ENCODE assay signal across 28 cellular contexts in the genomic region with DNA sequence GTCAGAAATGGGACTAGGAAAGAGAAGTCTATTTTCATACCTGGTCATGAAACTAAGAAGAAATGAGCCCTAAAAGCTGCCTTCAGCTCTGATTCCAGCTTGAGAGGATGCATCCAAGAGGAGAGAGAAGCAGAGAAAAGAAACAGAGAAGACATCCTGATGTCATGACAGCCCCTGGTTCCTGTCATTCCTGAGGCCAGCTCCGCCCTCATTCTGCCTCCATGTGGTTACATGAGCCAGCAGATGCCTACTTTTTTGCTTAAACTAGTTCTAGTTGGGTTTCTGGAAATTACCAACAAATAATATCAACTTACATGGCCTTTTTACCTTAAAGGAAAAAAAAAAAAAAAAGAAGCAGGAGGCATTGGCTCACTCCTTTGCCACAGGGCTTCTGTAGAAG. TPM values are rescaled to one million over a fixed set of nuclear protein-coding genes. Genes with fewer than 3 reads are reported as not detected.
A peak's percentile ranks its signal among the peaks of the same experiment; 100 is the strongest.
DNase-seq lines count a peak whose midpoint lies in the region; ATAC-seq, FAIRE-seq and TF ChIP-seq lines count a peak whose summit lies in the region.
"Had no signal": no experiment of that assay in that cellular context is flagged by ENCODE, and none has a peak within 500 bp of the region (broad histone marks: within the 10 kb centered on the region; RNA-seq: fewer than 3 reads in every experiment).

No MANE protein-coding gene starts in this region.

- no peak overlapping the region for H3K9ac ChIP-seq in GM12878 (ENCODE audit: control insufficient read depth, insufficient read depth, low read length)

- H3K4me3 ChIP-seq in DOHH2 (ENCODE audit: low read length) (peak overlapping the region; percentile 50), GM12878 (no peak overlapping the region), GM23338 (no peak overlapping the region)
- H3K4me3 ChIP-seq: ascending aorta, skin epidermis, suprapubic skin had no signal

- peaks cover 33% of the 10 kb centered on the region for H3K9me3 Mint-ChIP-seq in activated naive CD4-positive, alpha-beta T cell treated with anti-CD3 and anti-CD28 coated beads, Interleukin-2, amount 10 ng/mL, durations not matched to agents 7 days and 5 days
- H3K9me3 Mint-ChIP-seq in stimulated activated memory B cell treated with anti-CD40 and anti-IgM and Interleukin-4, amounts not matched to agents 10 μg/mL and 1 μg/mL and 100 μg/mL, for 72 hours: peaks cover 7% of the 10 kb centered on the region
- peaks cover 6% of the 10 kb centered on the region; the same call in 1 of the 3 replicates for H3K9me3 Mint-ChIP-seq in GM23338
- no peaks in the 10 kb centered on the region for H3K9me3 Mint-ChIP-seq in progenitor cell of endocrine pancreas (ENCODE audit: low read depth)

- H3K4me3 Mint-ChIP-seq in activated naive CD4-positive, alpha-beta T cell treated with anti-CD3 and anti-CD28 coated beads, Interleukin-2, amount 10 ng/mL, durations not matched to agents 7 days and 5 days: no peak overlapping the region
- H3K4me3 Mint-ChIP-seq in stimulated activated memory B cell treated with anti-CD40 and anti-IgM and Interleukin-4, amounts not matched to agents 10 μg/mL and 1 μg/mL and 100 μg/mL, for 72 hours: no peak overlapping the region
- no peak overlapping the region for H3K4me3 Mint-ChIP-seq in GM23338
- H3K4me3 Mint-ChIP-seq in progenitor cell of endocrine pancreas (ENCODE audit: low read depth): no peak overlapping the region
- H3K4me3 Mint-ChIP-seq: HFFc6, memory B cell had no signal

- no peak for TF ChIP-seq EP300 in GM12878 (IDR thresholded peaks at IDR 0.05; ENCODE audit: borderline replicate concordance in 1 of 2, control insufficient read depth in 1 of 2, low read depth in 2 of 2, low read length in 2 of 2)

- H3K4me2 ChIP-seq in DOHH2 (ENCODE audit: low read length): peak overlapping the region; percentile 73
- H3K4me2 ChIP-seq in GM12878 (ENCODE audit: control insufficient read depth, insufficient read depth): no peak overlapping the region
- no peak overlapping the region for H3K4me2 ChIP-seq in GM23338

- no peak for FAIRE-seq in GM12878 (lab: Jason Lieb, UNC)

- H3K9me3 ChIP-seq in DOHH2 (ENCODE audit: control insufficient read depth, insufficient read depth, low read length) (0 out of 2 replicates have a peak, but pooled peaks cover 5% of the 10 kb centered on the region), GM12878 (replicated peaks; ENCODE audit: control insufficient read depth, insufficient read depth, low read length) (peaks cover 8% of the 10 kb centered on the region; the same call in 2 of the 3 replicates)
- H3K9me3 ChIP-seq: ascending aorta, suprapubic skin had no signal

- TF ChIP-seq POLR2A in GM12878 (IDR thresholded peaks at IDR 0.05; ENCODE audit: low read depth, low read length): no peak

- SMC1A ChIA-PET in GM12878 (lab: Charles Lee; ENCODE audit: uncharacterized antibody, unreplicated experiment): interaction anchor here (0.7 to 9.1 kb wide), 5 partner anchors 8 to 26 kb away, joined by 3 to 106 read pairs (median 4); a partner anchor contains a TSS

- H3K27ac ChIP-seq in DOHH2 (ENCODE audit: low read depth, low read length) (peak overlapping the region; percentile 70), GM12878 (ENCODE audit: control insufficient read depth, insufficient read depth) (no peak overlapping the region), GM23338 (ENCODE audit: low read depth) (no peak overlapping the region), substantia nigra (ENCODE audit: low read depth, low read length, poor library complexity, severe bottlenecking) (no peak overlapping the region)
- H3K27ac ChIP-seq: ascending aorta, C4-2B, epithelial cell of prostate, skin epidermis, suprapubic skin had no signal

- H3K27ac Mint-ChIP-seq in activated naive CD4-positive, alpha-beta T cell treated with anti-CD3 and anti-CD28 coated beads, Interleukin-2, amount 10 ng/mL, durations not matched to agents 7 days and 5 days: peak overlapping the region; percentile 79
- H3K27ac Mint-ChIP-seq in stimulated activated memory B cell treated with anti-CD40 and anti-IgM and Interleukin-4, amounts not matched to agents 10 μg/mL and 1 μg/mL and 100 μg/mL, for 72 hours: peak overlapping the region; percentile 60
- H3K27ac Mint-ChIP-seq in GM23338: no peak overlapping the region
- no peak overlapping the region for H3K27ac Mint-ChIP-seq in progenitor cell of endocrine pancreas
- H3K27ac Mint-ChIP-seq: HFFc6, memory B cell had no signal

- no peaks in the 10 kb centered on the region for H3K27me3 Mint-ChIP-seq in activated naive CD4-positive, alpha-beta T cell treated with anti-CD3 and anti-CD28 coated beads, Interleukin-2, amount 10 ng/mL, durations not matched to agents 7 days and 5 days
- H3K27me3 Mint-ChIP-seq in stimulated activated memory B cell treated with anti-CD40 and anti-IgM and Interleukin-4, amounts not matched to agents 10 μg/mL and 1 μg/mL and 100 μg/mL, for 72 hours: no peaks in the 10 kb centered on the region
- peaks cover 11% of the 10 kb centered on the region for H3K27me3 Mint-ChIP-seq in GM23338 (ENCODE audit: insufficient read depth, low read depth, poor library complexity)
- H3K27me3 Mint-ChIP-seq in progenitor cell of endocrine pancreas: peaks cover 33% of the 10 kb centered on the region
- H3K27me3 Mint-ChIP-seq: memory B cell had no signal

- ATAC-seq in GM12878: no peak
- no peak for ATAC-seq in stimulated activated memory B cell treated with anti-CD40 and anti-IgM and Interleukin-4, amounts not matched to agents 10 μg/mL and 1 μg/mL and 100 μg/mL, for 72 hours
- ATAC-seq in GM23338: no peak

- H3K27me3 ChIP-seq in DOHH2 (ENCODE audit: control insufficient read depth, low read length) (no peaks in the 10 kb centered on the region), GM12878 (replicated peaks in 1 of 2; ENCODE audit: control insufficient read depth in 2 of 2, insufficient read depth in 2 of 2, low read length in 1 of 2) (no peaks in the 10 kb centered on the region), GM23338 (ENCODE audit: insufficient read depth) (no peaks in the 10 kb centered on the region)
- H3K27me3 ChIP-seq: ascending aorta, suprapubic skin had no signal

- peaks cover 88% of the 10 kb centered on the region for H3K4me1 ChIP-seq in DOHH2 (ENCODE audit: control insufficient read depth, low read length)
- peaks cover 67% of the 10 kb centered on the region for H3K4me1 ChIP-seq in GM12878 (ENCODE audit: control insufficient read depth, insufficient read depth, low read length)
- H3K4me1 ChIP-seq in GM23338 (ENCODE audit: insufficient read depth): peaks cover 8% of the 10 kb centered on the region
- H3K4me1 ChIP-seq: ascending aorta, suprapubic skin had no signal

- no peak for TF ChIP-seq RAD21 in GM12878 (IDR thresholded peaks at IDR 0.05; ENCODE audit: insufficient read depth, low read depth, low read length)

- no peak overlapping the region for H2AFZ ChIP-seq in GM12878 (ENCODE audit: control insufficient read depth, low read depth, low read length)
- no peak overlapping the region for H2AFZ ChIP-seq in GM23338

- in situ Hi-C loops in GM12878 (cut with MboI): no loop called here

- H3K36me3 Mint-ChIP-seq in activated naive CD4-positive, alpha-beta T cell treated with anti-CD3 and anti-CD28 coated beads, Interleukin-2, amount 10 ng/mL, durations not matched to agents 7 days and 5 days: peaks cover 64% of the 10 kb centered on the region
- H3K36me3 Mint-ChIP-seq in stimulated activated memory B cell treated with anti-CD40 and anti-IgM and Interleukin-4, amounts not matched to agents 10 μg/mL and 1 μg/mL and 100 μg/mL, for 72 hours: peaks cover 7% of the 10 kb centered on the region
- no peaks in the 10 kb centered on the region; the same call in 2 of the 3 replicates for H3K36me3 Mint-ChIP-seq in GM23338 (ENCODE audit: low read depth)
- no peaks in the 10 kb centered on the region for H3K36me3 Mint-ChIP-seq in progenitor cell of endocrine pancreas (ENCODE audit: insufficient read depth)

- 50% methylated on average over 1 of the region's 1 CpG for WGBS in GM12878 (ENCODE audit: insufficient coverage, insufficient replicate concordance, low lambda C conversion rate, missing lambda C conversion rate)

- H3K9me2 ChIP-seq in DOHH2 (replicated peaks; ENCODE audit: control insufficient read depth, low read length) (no peaks in the 10 kb centered on the region), GM23338 (ENCODE audit: insufficient read depth) (peaks cover 9% of the 10 kb centered on the region; the same call in 1 of the 2 replicates)

- RAD21 ChIA-PET in GM12878 (lab: Charles Lee; ENCODE audit: unreplicated experiment): interaction anchor here (1.3 to 8.4 kb wide), 5 partner anchors 9 to 43 kb away, joined by 4 to 85 read pairs (median 5); a partner anchor contains a TSS

- no peak for DNase-seq in activated naive CD4-positive, alpha-beta T cell treated with anti-CD3 and anti-CD28 coated beads, Interleukin-2, amount 10 ng/mL, durations not matched to agents 7 days and 5 days
- no peak for DNase-seq in activated naive CD4-positive, alpha-beta T cell treated with Interleukin-2 at 50 U/mL for 16 hours
- DNase-seq in GM12878 (ENCODE audit: low read depth, low spot score) (no peak), GM23338 (ENCODE audit: low spot score) (no peak), progenitor cell of endocrine pancreas (ENCODE audit: low spot score, unreplicated experiment) (no peak), substantia nigra (lab: John Stamatoyannopoulos, UW) (no peak)
- DNase-seq: ACHN; activated CD4-positive, alpha-beta T cell treated with anti-CD3 and anti-CD28 coated beads for 48 hours; activated effector memory CD4-positive, alpha-beta T cell treated with anti-CD3 and anti-CD28 coated beads, Interleukin-2, amount 50 U/mL, for 16 hours; caudate nucleus; dermis blood vessel endothelial cell; DMS 273 treated with DMSO at 0.1 percent for 48 hours; HFFc6; NCI-H1105; NCI-H2029 treated with DMSO at 0.1 percent for 48 hours; NCI-H345; NCI-H748 treated with DMSO at 0.1 percent for 48 hours; nucleus accumbens; RPMI8226 had no signal

- intact Hi-C loops in GM12878 (cut with micrococcal nuclease; ENCODE audit: unreplicated experiment): no loop called here

- H3K4me1 Mint-ChIP-seq in activated naive CD4-positive, alpha-beta T cell treated with anti-CD3 and anti-CD28 coated beads, Interleukin-2, amount 10 ng/mL, durations not matched to agents 7 days and 5 days: peaks cover 83% of the 10 kb centered on the region
- H3K4me1 Mint-ChIP-seq in stimulated activated memory B cell treated with anti-CD40 and anti-IgM and Interleukin-4, amounts not matched to agents 10 μg/mL and 1 μg/mL and 100 μg/mL, for 72 hours: peaks cover 63% of the 10 kb centered on the region
- H3K4me1 Mint-ChIP-seq in GM23338 (peaks cover 22% of the 10 kb centered on the region), progenitor cell of endocrine pancreas (ENCODE audit: low read depth) (peaks cover 32% of the 10 kb centered on the region)

- POLR2A ChIA-PET in GM12878 (lab: Charles Lee): interaction anchor here (0.7 to 1.4 kb wide), 5 partner anchors 10 to 44 kb away, joined by 3 to 4 read pairs (median 3); a partner anchor contains a TSS

- CTCF ChIA-PET in activated naive CD4-positive, alpha-beta T cell treated with anti-CD3 and anti-CD28 coated beads, Interleukin-2, amount 10 ng/mL, durations not matched to agents 7 days and 5 days (lab: Charles Lee): interaction anchor here (0.9 to 4.4 kb wide), 6 partner anchors 11 to 42 kb away, joined by 3 to 30 read pairs (median 6); a partner anchor contains a TSS
- CTCF ChIA-PET in GM12878 (lab: Yijun Ruan, JAX): interaction anchor here (0.9 to 4.9 kb wide), 4 partner anchors 14 to 164 kb away, joined by 3 to 29 read pairs (median 15); a partner anchor contains a TSS

- H3K36me3 ChIP-seq in DOHH2 (ENCODE audit: control insufficient read depth, low read length) (no peaks in the 10 kb centered on the region), GM12878 (ENCODE audit: control insufficient read depth in 2 of 2, insufficient read depth in 2 of 2, low read length in 1 of 2) (no peaks in the 10 kb centered on the region), GM23338 (ENCODE audit: insufficient read depth) (no peaks in the 10 kb centered on the region)
- H3K36me3 ChIP-seq: ascending aorta, suprapubic skin had no signal

- no peak for TF ChIP-seq CTCF in DOHH2 (IDR thresholded peaks at IDR 0.05; ENCODE audit: low read depth, low read length, poor library complexity, severe bottlenecking)
- no peak for TF ChIP-seq CTCF in GM12878 (IDR thresholded peaks at IDR 0.05 in 2 of 3, conservative IDR thresholded peaks at IDR 0.05 in 1 of 3; ENCODE audit: control insufficient read depth in 2 of 3, extremely low read depth in 1 of 3, insufficient read depth in 1 of 3, low read depth in 3 of 3, low read length in 3 of 3)
- no peak for TF ChIP-seq CTCF in GM23338 (conservative IDR thresholded peaks at IDR 0.05; ENCODE audit: low read depth in 2 of 2)
- TF ChIP-seq CTCF in progenitor cell of endocrine pancreas (IDR thresholded peaks at IDR 0.05; ENCODE audit: unreplicated experiment): no peak

- H4K20me1 ChIP-seq in DOHH2 (ENCODE audit: control insufficient read depth, insufficient read depth, low read depth, low read length) (no peaks in the 10 kb centered on the region), GM12878 (ENCODE audit: control insufficient read depth, insufficient read depth) (no peaks in the 10 kb centered on the region), GM23338 (replicated peaks; ENCODE audit: insufficient read depth) (no peaks in the 10 kb centered on the region)

- H3K79me2 ChIP-seq in DOHH2 (ENCODE audit: control insufficient read depth, low read length) (no peaks in the 10 kb centered on the region), GM12878 (ENCODE audit: control insufficient read depth, insufficient read depth, low read length) (no peaks in the 10 kb centered on the region), GM23338 (replicated peaks; ENCODE audit: insufficient read depth) (no peaks in the 10 kb centered on the region)

- no TSS peak for BruUV-seq in GM12878 (replicated peaks; lab: Mats Ljungman, UMichigan)

- H3F3A ChIP-seq in DOHH2 (ENCODE audit: control insufficient read depth, insufficient read depth): peaks cover 5% of the 10 kb centered on the region
- no peaks in the 10 kb centered on the region for H3F3A ChIP-seq in GM23338 (replicated peaks; ENCODE audit: low read depth)

RNA-seq across cellular contexts. Expression of a gene that starts 14.1 kb away (rescaled TPM):
- total RNA-seq in GM12878 (2013; cell fraction: nucleolus; rRNA removed): 179 and 190 TPM in 2 replicates
- 6.7 and 10.0 TPM in 2 replicates for total RNA-seq in GM12878 (2014; rRNA removed)
- total RNA-seq in GM12878 (2014; rRNA removed; fragmentation: Illumina TruSeq; extraction: Trizol): 3.0 and 4.8 TPM in 2 replicates
- 7.0 and 7.4 TPM in 2 replicates for total RNA-seq in GM12878 (2021)
- polyA plus RNA-seq in GM12878 (2011; ENCODE audit: low read depth): 13.1 TPM
- polyA plus RNA-seq in GM12878 (2011; rRNA removed): 79.2 and 154 TPM in 2 replicates
- polyA plus RNA-seq in GM12878 (2011; cell fraction: cytosol; rRNA removed): 198 and 252 TPM in 2 replicates
- 175 and 259 TPM in 2 replicates for polyA plus RNA-seq in GM12878 (2011; cell fraction: nucleus; rRNA removed)
- 12.5 and 14.4 TPM in 2 replicates for polyA plus RNA-seq in GM12878 (2012)
- polyA plus RNA-seq in GM12878 (2014; fragmentation: Illumina TruSeq; extraction: Trizol): 8.4 and 11.1 TPM in 2 replicates
- polyA plus RNA-seq in GM12878 (2014; fragmentation: Nextera tagmentation; extraction: Ambion mirVana): 1 to 10 TPM; 3.1 to 3.8 TPM
- polyA plus RNA-seq in GM12878 (2014; rRNA removed): 7.7 and 9.5 TPM in 2 replicates
- 1 to 10 TPM; 6.1 to 6.2 TPM for polyA plus RNA-seq in GM12878 (2016; fragmentation: Nextera tagmentation; extraction: Ambion mirVana)
- polyA minus RNA-seq in GM12878 (2011; rRNA and poly(A)+ RNA removed): 349 and 417 TPM in 2 replicates
- polyA minus RNA-seq in GM12878 (2011; cell fraction: cytosol; rRNA and poly(A)+ RNA removed): 24.4 and 33.4 TPM in 2 replicates
- 62.5 and 74.1 TPM in 2 replicates for polyA minus RNA-seq in GM12878 (2011; cell fraction: nucleus; rRNA and poly(A)+ RNA removed)
- total RNA-seq in GM23338 (2014; rRNA removed; shearing (Covaris generic)): 3.0 and 3.1 TPM in 2 replicates
- polyA plus RNA-seq in GM23338 (2016; fragmentation: Nextera tagmentation; extraction: Ambion mirVana): 0.57 and 1.0 TPM in 2 replicates
- 18.8 and 23.3 TPM in 2 replicates for total RNA-seq in progenitor cell of endocrine pancreas
- total RNA-seq: G401 had no signal

Comparison
In these comparisons a context has a peak if more than half of its experiments do, and no peak if none do; other contexts are left out.
1. H3K27ac Mint-ChIP-seq: peak in activated naive CD4-positive, alpha-beta T cell treated with anti-CD3 and anti-CD28 coated beads, Interleukin-2, amount 10 ng/mL, durations not matched to agents 7 days and 5 days (single experiment) and stimulated activated memory B cell treated with anti-CD40 and anti-IgM and Interleukin-4, amounts not matched to agents 10 μg/mL and 1 μg/mL and 100 μg/mL, for 72 hours (single experiment); none in GM23338 (single experiment) and progenitor cell of endocrine pancreas (single experiment).